In the genomic region with DNA sequence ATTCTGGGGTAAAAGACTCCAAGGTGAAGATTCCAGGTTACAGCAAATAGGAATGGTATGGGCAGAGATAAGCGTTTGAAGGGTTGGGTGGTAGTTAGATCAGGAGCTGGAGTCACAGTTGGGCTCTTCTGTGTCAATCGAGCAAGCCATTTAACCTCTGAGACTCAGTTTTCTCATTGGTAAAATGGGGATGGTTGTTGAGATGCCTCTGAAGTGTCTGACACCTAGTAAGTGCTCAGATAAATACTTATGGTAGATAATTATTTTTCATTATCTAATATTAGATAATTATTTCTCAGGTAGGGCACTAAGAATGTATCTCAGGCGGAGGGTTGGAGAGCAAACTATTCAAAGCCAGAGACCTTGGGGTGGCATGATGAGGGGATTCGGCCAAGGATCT, we compare ENCODE assay signal across 13 cellular contexts. TPM values are rescaled to one million over a fixed set of nuclear protein-coding genes. Genes with fewer than 3 reads are reported as not detected.
A peak's percentile ranks its signal among the peaks of the same experiment; 100 is the strongest.
DNase-seq lines count a peak whose midpoint lies in the region; ATAC-seq, FAIRE-seq and TF ChIP-seq lines count a peak whose summit lies in the region.
"Had no signal": no experiment of that assay in that cellular context is flagged by ENCODE, and none has a peak within 500 bp of the region (broad histone marks: within the 10 kb centered on the region; RNA-seq: fewer than 3 reads in every experiment).

No MANE protein-coding gene starts in this region.

- peak overlapping the region; percentile 49; the same call in 2 of the 3 replicates for H3K4me3 ChIP-seq in A549
- H3K4me3 ChIP-seq in HCT116 (replicated peaks in 1 of 2; ENCODE audit: low read depth in 1 of 2, low read length in 2 of 2), result peak overlapping the region; percentile 61 to 67
- H3K4me3 ChIP-seq in mucosa of stomach (ENCODE audit: low read length), result no peak overlapping the region

- RAD21 ChIA-PET in HCT116 (lab: Charles Lee; ENCODE audit: low non-redundant PET in 1 of 2, low total read pairs in 2 of 2, uncharacterized antibody in 2 of 2, unreplicated experiment in 2 of 2), result no interaction called here

- H3K4me1 ChIP-seq in A549, result peaks cover 43% of the 10 kb centered on the region
- H3K4me1 ChIP-seq in HCT116 (ENCODE audit: control insufficient read depth in 1 of 2, insufficient read depth in 2 of 2, low read length in 2 of 2), result peaks cover 47 to 97% of the 10 kb centered on the region in 2 experiments
- H3K4me1 ChIP-seq in mucosa of stomach (ENCODE audit: control insufficient read depth, insufficient read depth, low read length), result peaks cover 73% of the 10 kb centered on the region

- CTCF ChIA-PET in A549 (lab: Yijun Ruan, JAX) (interaction anchor here (0.6 to 35.2 kb wide), 8 partner anchors 9 to 249 kb away, joined by 3 to 2247 read pairs (median 4); no protein-coding TSS in a partner anchor), HCT116 (lab: Charles Lee) (interaction anchor here (1.0 to 1.5 kb wide), 2 partner anchors 26 to 304 kb away, joined by 3 to 5 read pairs; no protein-coding TSS in a partner anchor)

- no peak overlapping the region for H2AFZ ChIP-seq in HCT116 (ENCODE audit: low read depth, low read length, poor library complexity, severe bottlenecking)

- H3K4me3 Mint-ChIP-seq in activated naive CD8-positive, alpha-beta T cell treated with anti-CD3 and anti-CD28 coated beads, Interleukin-2, amount 10 ng/mL, durations not matched to agents 7 days and 5 days, result peak overlapping the region; percentile 76

- H3K4me2 ChIP-seq in A549 (peak overlapping the region; percentile 65), HCT116 (ENCODE audit: low read length) (peak overlapping the region; percentile 95)

- H3K9me2 ChIP-seq in HCT116 (ENCODE audit: insufficient read depth), result no peaks in the 10 kb centered on the region

- H4K20me1 ChIP-seq in HCT116 (ENCODE audit: insufficient read depth), result no peaks in the 10 kb centered on the region

- no peak for TF ChIP-seq EP300 in A549 (IDR thresholded peaks at IDR 0.05)

- H3K27ac ChIP-seq in A549, result peak overlapping the region in 1 of 2 experiments; percentile 68; a peak in 2 of 6 replicates
- peak overlapping the region; percentile 85 for H3K27ac ChIP-seq in HCT116 (ENCODE audit: low read depth, low read length)

- H3K9me3 ChIP-seq in A549 (no peaks in the 10 kb centered on the region), HCT116 (ENCODE audit: control insufficient read depth in 1 of 2, insufficient read depth in 1 of 2, low read depth in 1 of 2, low read length in 2 of 2) (no peaks in the 10 kb centered on the region), mucosa of stomach (ENCODE audit: control insufficient read depth, low read length) (no peaks in the 10 kb centered on the region)
- H3K9me3 ChIP-seq: adrenal gland had no signal

- H3K27ac Mint-ChIP-seq in activated naive CD8-positive, alpha-beta T cell treated with anti-CD3 and anti-CD28 coated beads, Interleukin-2, amount 10 ng/mL, durations not matched to agents 7 days and 5 days, result peak overlapping the region; percentile 84

- ATAC-seq in A549 (no peak), HCT116 (no peak), HG02798 (IDR thresholded peaks at IDR 0.05; ENCODE audit: poor library complexity, unreplicated experiment) (no peak)
- ATAC-seq in activated naive CD8-positive, alpha-beta T cell treated with anti-CD3 and anti-CD28 coated beads, Interleukin-2, amount 10 ng/mL, durations not matched to agents 7 days and 5 days (ENCODE audit: low read depth), result no peak

- DNase-seq in A549 (ENCODE audit: low read depth in 1 of 2, low spot score in 1 of 2) (no peak), HCT116 (ENCODE audit: low read depth, low spot score) (no peak), T1000 (lab: John Stamatoyannopoulos, UW) (no peak), epidermal melanocyte (ENCODE audit: insufficient read length, low spot score) (no peak), NCI-H2171 (lab: John Stamatoyannopoulos, UW) (no peak)
- no peak for DNase-seq in activated naive CD8-positive, alpha-beta T cell treated with anti-CD3 and anti-CD28 coated beads, Interleukin-2, amount 10 ng/mL, durations not matched to agents 7 days and 5 days
- DNase-seq: COR-L47, NCI-H1092 treated with DMSO at 0.1 percent for 48 hours, occipital lobe had no signal

- TF ChIP-seq POLR2A in A549 (IDR thresholded peaks at IDR 0.05; ENCODE audit: low read length) (no peak), HCT116 (IDR thresholded peaks at IDR 0.05; ENCODE audit: borderline replicate concordance, extremely low read depth, insufficient read depth, insufficient read length) (no peak)

- peaks cover 2% of the 10 kb centered on the region for H3K27me3 Mint-ChIP-seq in activated naive CD8-positive, alpha-beta T cell treated with anti-CD3 and anti-CD28 coated beads, Interleukin-2, amount 10 ng/mL, durations not matched to agents 7 days and 5 days

- H3K79me2 ChIP-seq in HCT116 (ENCODE audit: insufficient read depth, low read length), result peaks cover 4% of the 10 kb centered on the region; the same call in 1 of the 2 replicates

- TF ChIP-seq RAD21 in A549 (conservative IDR thresholded peaks at IDR 0.05 in 1 of 2, IDR thresholded peaks at IDR 0.05 in 1 of 2) (no peak), HCT116 (IDR thresholded peaks at IDR 0.05; ENCODE audit: low read depth) (no peak)

- intact Hi-C loops in HCT116 (cut with micrococcal nuclease), result loop anchor here (10.0 kb wide), 1 partner anchor 464 kb away; no protein-coding TSS in a partner anchor

- peaks cover 38% of the 10 kb centered on the region for H3K4me1 Mint-ChIP-seq in activated naive CD8-positive, alpha-beta T cell treated with anti-CD3 and anti-CD28 coated beads, Interleukin-2, amount 10 ng/mL, durations not matched to agents 7 days and 5 days

- no peak for TF ChIP-seq CTCF in A549 (IDR thresholded peaks at IDR 0.05)
- TF ChIP-seq CTCF in HCT116 (IDR thresholded peaks at IDR 0.05 in 2 of 3, conservative IDR thresholded peaks at IDR 0.05 in 1 of 3; ENCODE audit: borderline replicate concordance in 1 of 3, insufficient read depth in 1 of 3, low read depth in 2 of 3, low read length in 2 of 3), result no peak

- POLR2A ChIA-PET in A549 (lab: Yijun Ruan, JAX), result no interaction called here
- POLR2A ChIA-PET in HCT116 (lab: Charles Lee), result no interaction called here
- POLR2A ChIA-PET in activated naive CD8-positive, alpha-beta T cell treated with anti-CD3 and anti-CD28 coated beads, Interleukin-2, amount 10 ng/mL, durations not matched to agents 7 days and 5 days (lab: Charles Lee), result interaction anchor here (0.6 kb wide), 2 partner anchors 83 to 172 kb away, joined by 3 to 5 read pairs; no protein-coding TSS in a partner anchor

- H3K36me3 ChIP-seq in HCT116 (ENCODE audit: control insufficient read depth in 1 of 2, insufficient read depth in 2 of 2, low read length in 2 of 2), result 0 out of 4 replicates have a peak, but pooled peaks cover 3 to 9% of the 10 kb centered on the region in 2 experiments
- H3K36me3 ChIP-seq in mucosa of stomach (ENCODE audit: control insufficient read depth, insufficient read depth, low read length), result no peaks in the 10 kb centered on the region
- H3K36me3 ChIP-seq: adrenal gland had no signal

- FAIRE-seq in A549 (lab: Jason Lieb, UNC), result no peak
- FAIRE-seq: frontal cortex had no signal

- H3K27me3 ChIP-seq in HCT116 (ENCODE audit: insufficient read depth, low read length) (no peaks in the 10 kb centered on the region), mucosa of stomach (ENCODE audit: control insufficient read depth, insufficient read depth, low read length) (no peaks in the 10 kb centered on the region)
- H3K27me3 ChIP-seq: adrenal gland had no signal

- no peaks in the 10 kb centered on the region for H3K36me3 Mint-ChIP-seq in activated naive CD8-positive, alpha-beta T cell treated with anti-CD3 and anti-CD28 coated beads, Interleukin-2, amount 10 ng/mL, durations not matched to agents 7 days and 5 days

- TSS peak; percentile 29 for BruUV-seq in HCT116 (replicated peaks; lab: Mats Ljungman, UMichigan)

- H3K9ac ChIP-seq in HCT116 (ENCODE audit: low read length) (peak overlapping the region; percentile 74), mucosa of stomach (ENCODE audit: low read length) (peak overlapping the region; percentile 74)

- no peaks in the 10 kb centered on the region for H3K9me3 Mint-ChIP-seq in activated naive CD8-positive, alpha-beta T cell treated with anti-CD3 and anti-CD28 coated beads, Interleukin-2, amount 10 ng/mL, durations not matched to agents 7 days and 5 days

- 65% methylated on average over 4 of the region's 4 CpGs for WGBS in A549 (ENCODE audit: missing lambda C conversion rate)

TF ChIP-seq in A549, 52 proteins besides CTCF, POLR2A, EP300 and RAD21:
- no peak for TF ChIP-seq MAFK (IDR thresholded peaks at IDR 0.05; ENCODE audit: partially characterized antibody)
- TF ChIP-seq PHF8 (IDR thresholded peaks at IDR 0.05; ENCODE audit: borderline replicate concordance, low read depth), result no peak
- no peak for TF ChIP-seq RFX5 (IDR thresholded peaks at IDR 0.05)

TF ChIP-seq in HCT116, 20 proteins besides CTCF, POLR2A, EP300 and RAD21 (continues in another document):
- TF ChIP-seq EGR1 (IDR thresholded peaks at IDR 0.05; ENCODE audit: low read depth) (no peak), YY1 (IDR thresholded peaks at IDR 0.05; ENCODE audit: extremely low read depth, insufficient replicate concordance, low read depth, low read length) (no peak), ELF1 (IDR thresholded peaks at IDR 0.05; ENCODE audit: borderline replicate concordance, low read depth) (no peak), ZNF274 (IDR thresholded peaks at IDR 0.05; ENCODE audit: low read depth, low read length) (no peak), SIN3A (IDR thresholded peaks at IDR 0.05; ENCODE audit: low read depth) (no peak), CEBPB (IDR thresholded peaks at IDR 0.05; ENCODE audit: low read depth) (no peak), CBX3 (IDR thresholded peaks at IDR 0.05; ENCODE audit: low read depth) (no peak)

RNA-seq across cellular contexts. Expression of a gene that starts 7.8 kb away (rescaled TPM):
- polyA plus RNA-seq in A549 (2011; rRNA removed) (23.1 and 32.0 TPM in 2 replicates), A549 (2017; fragmentation: RNase III; extraction: RNeasy Plus Mini Kit Qiagen cat#74134 plus additional on column Dnase treatment) (37.7 to 51.1 TPM (median 43.2 TPM) in 3 replicates)
- 65.2 and 69.3 TPM in 2 replicates for polyA plus RNA-seq in A549 (2012; cell fraction: cytosol; rRNA removed)
- 475 and 611 TPM in 2 replicates for polyA plus RNA-seq in A549 (2012; cell fraction: nucleus; rRNA removed)
- 16.3 and 26.9 TPM in 2 replicates for polyA minus RNA-seq in A549 (2011; rRNA and poly(A)+ RNA removed)
- 310 TPM for total RNA-seq in HCT116 (2021; ENCODE audit: unreplicated experiment)
- 248 and 382 TPM in 2 replicates for polyA plus RNA-seq in HCT116 (2012)
- total RNA-seq in activated naive CD8-positive, alpha-beta T cell treated with anti-CD3 and anti-CD28 coated beads, Interleukin-2, amount 10 ng/mL, durations not matched to agents 7 days and 5 days, result 10 to 100 TPM; 83.3 to 94.0 TPM

RNA-seq across cellular contexts. Expression of a gene that starts 32.3 kb away (rescaled TPM):
- polyA plus RNA-seq in A549 (2011; rRNA removed) (75.2 and 79.7 TPM in 2 replicates), A549 (2017; fragmentation: RNase III; extraction: RNeasy Plus Mini Kit Qiagen cat#74134 plus additional on column Dnase treatment) (94.9 to 128 TPM (median 123 TPM) in 3 replicates)
- polyA plus RNA-seq in A549 (2012; cell fraction: cytosol; rRNA removed), result 163 and 237 TPM in 2 replicates
- polyA plus RNA-seq in A549 (2012; cell fraction: nucleus; rRNA removed), result 317 and 432 TPM in 2 replicates
- 133 and 167 TPM in 2 replicates for polyA minus RNA-seq in A549 (2011; rRNA and poly(A)+ RNA removed)
- 97.4 TPM for total RNA-seq in HCT116 (2021; ENCODE audit: unreplicated experiment)
- 95.7 and 104 TPM in 2 replicates for polyA plus RNA-seq in HCT116 (2012)
- 100 to 1,000 TPM; 139 to 140 TPM for total RNA-seq in activated naive CD8-positive, alpha-beta T cell treated with anti-CD3 and anti-CD28 coated beads, Interleukin-2, amount 10 ng/mL, durations not matched to agents 7 days and 5 days
